1 cellular context compared by ENCODE assay signal in the genomic region with DNA sequence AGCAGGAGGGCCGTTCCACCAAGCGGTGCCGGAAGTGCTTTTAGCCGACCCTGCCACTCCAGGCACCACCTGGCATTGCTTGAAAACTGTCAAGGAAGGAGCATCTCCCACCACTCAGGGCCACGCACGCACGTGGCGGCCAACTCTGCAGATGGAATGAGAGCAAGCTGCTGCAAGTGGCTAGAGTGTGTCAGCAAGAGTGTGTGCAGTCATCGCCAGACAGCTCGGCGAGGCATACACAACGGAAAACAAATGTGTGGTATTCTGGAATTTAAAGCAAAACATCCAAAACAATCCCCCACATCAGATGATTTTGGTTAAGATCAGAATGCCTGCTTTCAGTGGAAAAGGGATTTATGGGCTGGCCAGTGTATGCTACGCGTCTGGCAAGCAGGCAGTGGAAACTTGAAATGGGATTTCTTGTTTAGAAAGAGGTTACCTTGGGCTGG.
A peak's percentile ranks its signal among the peaks of the same experiment; 100 is the strongest.
TF ChIP-seq lines count a peak whose summit lies in the region.

No MANE protein-coding gene starts in this region.

TF ChIP-seq in SK-N-SH, 30 proteins besides CTCF, POLR2A, EP300 and RAD21 (continued from another document):
- TF ChIP-seq SIN3A (IDR thresholded peaks at IDR 0.05; ENCODE audit: borderline replicate concordance, low read depth, low read length) = no peak
- 0 out of 2 replicates have a peak, but pooled peaks have one; percentile 12 for TF ChIP-seq POLR2AphosphoS5 (IDR thresholded peaks at IDR 0.05; ENCODE audit: low read depth, low read length)
- TF ChIP-seq FOSL2 (IDR thresholded peaks at IDR 0.05; ENCODE audit: borderline replicate concordance, low read depth) = peak; percentile 6; the same call in 1 of the 2 replicates
- no peak for TF ChIP-seq RFX5 (IDR thresholded peaks at IDR 0.05; ENCODE audit: low read length)
- no peak for TF ChIP-seq TAF1 (IDR thresholded peaks at IDR 0.05; ENCODE audit: borderline replicate concordance, low read depth, low read length)
- TF ChIP-seq, protein P1, sequence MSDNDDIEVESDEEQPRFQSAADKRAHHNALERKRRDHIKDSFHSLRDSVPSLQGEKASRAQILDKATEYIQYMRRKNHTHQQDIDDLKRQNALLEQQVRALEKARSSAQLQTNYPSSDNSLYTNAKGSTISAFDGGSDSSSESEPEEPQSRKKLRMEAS (IDR thresholded peaks at IDR 0.05; ENCODE audit: low read depth) = peak; percentile 44
- peak; percentile 88 for TF ChIP-seq TCF12 (IDR thresholded peaks at IDR 0.05)
- TF ChIP-seq MXI1 (IDR thresholded peaks at IDR 0.05; ENCODE audit: low read depth, low read length) = no peak
- no peak for TF ChIP-seq GABPA (IDR thresholded peaks at IDR 0.05; ENCODE audit: low read depth)
- peak; percentile 57; the same call in 1 of the 2 replicates for TF ChIP-seq TEAD4 (IDR thresholded peaks at IDR 0.05; ENCODE audit: borderline replicate concordance, insufficient read depth)
- no peak; the same call in 1 of the 2 replicates for TF ChIP-seq NFIC (IDR thresholded peaks at IDR 0.05; ENCODE audit: borderline replicate concordance)
- TF ChIP-seq GATA2 (CRISPR knock-in tag; IDR thresholded peaks at IDR 0.05) = no peak
- TF ChIP-seq, protein P2, sequence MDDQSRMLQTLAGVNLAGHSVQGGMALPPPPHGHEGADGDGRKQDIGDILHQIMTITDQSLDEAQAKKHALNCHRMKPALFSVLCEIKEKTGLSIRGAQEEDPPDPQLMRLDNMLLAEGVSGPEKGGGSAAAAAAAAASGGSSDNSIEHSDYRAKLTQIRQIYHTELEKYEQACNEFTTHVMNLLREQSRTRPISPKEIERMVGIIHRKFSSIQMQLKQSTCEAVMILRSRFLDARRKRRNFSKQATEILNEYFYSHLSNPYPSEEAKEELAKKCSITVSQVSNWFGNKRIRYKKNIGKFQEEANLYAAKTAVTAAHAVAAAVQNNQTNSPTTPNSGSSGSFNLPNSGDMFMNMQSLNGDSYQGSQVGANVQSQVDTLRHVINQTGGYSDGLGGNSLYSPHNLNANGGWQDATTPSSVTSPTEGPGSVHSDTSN (IDR thresholded peaks at IDR 0.05) = peak; percentile 88
- no peak for TF ChIP-seq RXRA (IDR thresholded peaks at IDR 0.05; ENCODE audit: borderline replicate concordance, low read depth)
